In genomic region chr2:62725712-62726055, GRCh38 we compare ENCODE assay signal across 19 cellular contexts. TPM values are rescaled to one million over a fixed set of nuclear protein-coding genes. Genes with fewer than 3 reads are reported as not detected.
A peak's percentile ranks its signal among the peaks of the same experiment; 100 is the strongest.
DNase-seq lines count a peak whose midpoint lies in the region; ATAC-seq, FAIRE-seq and TF ChIP-seq lines count a peak whose summit lies in the region.
"Had no signal": no experiment of that assay in that cellular context is flagged by ENCODE, and none has a peak within 500 bp of the region (broad histone marks: within the 10 kb centered on the region; RNA-seq: fewer than 3 reads in every experiment).

No MANE protein-coding gene starts in this region.

- POLR2A ChIA-PET in activated CD8-positive, alpha-beta T cell treated with anti-CD3 and anti-CD28 coated beads, Interleukin-2, amount 10 ng/mL, durations not matched to agents 7 days and 5 days (lab: Charles Lee), result no interaction called here
- POLR2A ChIA-PET in activated CD8-positive, alpha-beta T cell treated with anti-CD3 and anti-CD28 coated beads for 36 hours (lab: Charles Lee), result no interaction called here
- POLR2A ChIA-PET in H1 (lab: Charles Lee; ENCODE audit: partially characterized antibody), result interaction anchor here (1.5 kb wide), 1 partner anchor 40 kb away, joined by 4 read pairs; no protein-coding TSS in a partner anchor

- no peak overlapping the region for H2AK5ac ChIP-seq in H1 (ENCODE audit: low read depth, low read length)

- peaks cover 9 to 80% of the 10 kb centered on the region in 2 experiments for H3K79me2 ChIP-seq in H1 (ENCODE audit: control insufficient read depth in 1 of 2, insufficient read depth in 2 of 2, low read length in 2 of 2)

- peak; percentile 19 for ATAC-seq in activated CD8-positive, alpha-beta T cell treated with anti-CD3 and anti-CD28 coated beads, Interleukin-2, amount 10 ng/mL, durations not matched to agents 7 days and 5 days
- no peak for ATAC-seq in activated CD8-positive, alpha-beta T cell treated with anti-CD3 and anti-CD28 coated beads for 36 hours
- peak; percentile 22 for ATAC-seq in aorta (ENCODE audit: low FRiP score)
- ATAC-seq in HG02759 (IDR thresholded peaks at IDR 0.05; ENCODE audit: unreplicated experiment), result no peak

- peak overlapping the region; percentile 59 for H4K91ac ChIP-seq in H1 (replicated peaks; ENCODE audit: insufficient read length, low read length)

- H3K4me3 ChIP-seq in H1 (ENCODE audit: extremely low read depth in 1 of 4, insufficient read depth in 2 of 4, low read depth in 3 of 4, low read length in 4 of 4), result no peak overlapping the region
- H3K4me3 ChIP-seq in rectal smooth muscle tissue (ENCODE audit: low read length), result no peak overlapping the region
- H3K4me3 ChIP-seq in aorta (ENCODE audit: low read length in 2 of 2), result no peak overlapping the region
- no peak overlapping the region for H3K4me3 ChIP-seq in brain microvascular endothelial cell (ENCODE audit: low read depth, low read length)
- H3K4me3 ChIP-seq in ovary, result no peak overlapping the region
- H3K4me3 ChIP-seq: GM23248, Peyer's patch had no signal

- DNase-seq in activated CD8-positive, alpha-beta T cell treated with anti-CD3 and anti-CD28 coated beads, Interleukin-2, amount 10 ng/mL, durations not matched to agents 7 days and 5 days, result no peak
- DNase-seq in activated CD8-positive, alpha-beta T cell treated with anti-CD3 and anti-CD28 coated beads for 36 hours, result no peak
- DNase-seq in H1 (ENCODE audit: low read depth in 1 of 2, low spot score in 2 of 2), result no peak
- DNase-seq in aorta, result no peak
- no peak for DNase-seq in brain microvascular endothelial cell
- no peak for DNase-seq in ovary
- DNase-seq: DMS79 treated with DMSO at 0.1 percent for 48 hours, GM23248, HFFc6, NCI-H2227 treated with DMSO at 0.1 percent for 48 hours, SHP77 treated with DMSO at 0.1 percent for 48 hours had no signal

- peaks cover 6% of the 10 kb centered on the region for H3K9me3 Mint-ChIP-seq in activated CD8-positive, alpha-beta T cell treated with anti-CD3 and anti-CD28 coated beads, Interleukin-2, amount 10 ng/mL, durations not matched to agents 7 days and 5 days (ENCODE audit: insufficient read depth)
- peaks cover 10% of the 10 kb centered on the region for H3K9me3 Mint-ChIP-seq in activated CD8-positive, alpha-beta T cell treated with anti-CD3 and anti-CD28 coated beads for 36 hours

- peak overlapping the region; percentile 72; the same call in 1 of the 2 replicates for H4K8ac ChIP-seq in H1 (ENCODE audit: extremely low read depth, insufficient read depth, low read length)

- no peak overlapping the region for H4K5ac ChIP-seq in H1 (ENCODE audit: insufficient read length, low read depth, low read length)

- no peak for TF ChIP-seq RAD21 in H1 (IDR thresholded peaks at IDR 0.05 in 1 of 2, conservative IDR thresholded peaks at IDR 0.05 in 1 of 2; ENCODE audit: low read depth in 2 of 2, low read length in 2 of 2)

- CTCF ChIA-PET in activated CD8-positive, alpha-beta T cell treated with anti-CD3 and anti-CD28 coated beads, Interleukin-2, amount 10 ng/mL, durations not matched to agents 7 days and 5 days (lab: Charles Lee), result no interaction called here
- CTCF ChIA-PET in activated CD8-positive, alpha-beta T cell treated with anti-CD3 and anti-CD28 coated beads for 36 hours (lab: Charles Lee), result no interaction called here
- CTCF ChIA-PET in H1 (lab: Charles Lee; ENCODE audit: partially characterized antibody), result interaction anchor here (0.8 to 1.3 kb wide), 5 partner anchors 22 to 269 kb away, joined by 3 to 9 read pairs (median 4); no protein-coding TSS in a partner anchor

- H3K14ac ChIP-seq in H1 (ENCODE audit: insufficient read length), result no peak overlapping the region

- no peak overlapping the region for H3K9ac ChIP-seq in H1 (replicated peaks in 1 of 4; ENCODE audit: extremely low read depth in 1 of 4, low read depth in 3 of 4, low read length in 3 of 4)
- H3K9ac ChIP-seq in rectal smooth muscle tissue (ENCODE audit: low read length), result no peak overlapping the region
- H3K9ac ChIP-seq: GM23248 had no signal

- peaks cover 0 to 3% of the 10 kb centered on the region in 2 experiments; a peak in 2 of 4 replicates for H3K9me3 ChIP-seq in H1 (ENCODE audit: insufficient read depth in 2 of 2, low read depth in 1 of 2, low read length in 1 of 2)
- H3K9me3 ChIP-seq in aorta (ENCODE audit: control insufficient read depth, low read length), result no peaks in the 10 kb centered on the region
- H3K9me3 ChIP-seq in ovary, result no peaks in the 10 kb centered on the region
- H3K9me3 ChIP-seq: BE2C, Peyer's patch had no signal

- H3K36me3 ChIP-seq in H1 (ENCODE audit: control insufficient read depth in 2 of 4, insufficient read depth in 4 of 4, low read length in 3 of 4), result no peaks in the 10 kb centered on the region
- H3K36me3 ChIP-seq in rectal smooth muscle tissue (ENCODE audit: control insufficient read depth, insufficient read depth, low read length), result no peaks in the 10 kb centered on the region
- H3K36me3 ChIP-seq in aorta (ENCODE audit: control insufficient read depth in 1 of 2, insufficient read depth in 2 of 2, low read length in 1 of 2), result no peaks in the 10 kb centered on the region
- no peaks in the 10 kb centered on the region for H3K36me3 ChIP-seq in brain microvascular endothelial cell (replicated peaks)
- no peaks in the 10 kb centered on the region for H3K36me3 ChIP-seq in ovary
- H3K36me3 ChIP-seq: BE2C, Peyer's patch had no signal

- H3K36me3 Mint-ChIP-seq in activated CD8-positive, alpha-beta T cell treated with anti-CD3 and anti-CD28 coated beads, Interleukin-2, amount 10 ng/mL, durations not matched to agents 7 days and 5 days (ENCODE audit: low read depth), result peaks cover 9% of the 10 kb centered on the region
- peaks cover 6% of the 10 kb centered on the region for H3K36me3 Mint-ChIP-seq in activated CD8-positive, alpha-beta T cell treated with anti-CD3 and anti-CD28 coated beads for 36 hours (ENCODE audit: low read depth)

- H2BK5ac ChIP-seq in H1 (ENCODE audit: low read depth, low read length), result peak overlapping the region; percentile 73

- TF ChIP-seq POLR2A in H1 (IDR thresholded peaks at IDR 0.05; ENCODE audit: control extremely low read depth in 1 of 2, low read depth in 2 of 2, low read length in 2 of 2) (no peak), ovary (IDR thresholded peaks at IDR 0.05) (no peak)

- H3K79me1 ChIP-seq in H1 (ENCODE audit: low read depth, low read length), result no peaks in the 10 kb centered on the region

- intact Hi-C loops in activated CD8-positive, alpha-beta T cell treated with anti-CD3 and anti-CD28 coated beads for 36 hours (cut with micrococcal nuclease), result no loop called here
- intact Hi-C loops in aorta (cut with DNase I) (no loop called here), ovary (cut with DNase I) (loop anchor here in 1 of 4 donors (5.0 kb wide), 1 partner anchor 978 kb away; no protein-coding TSS in a partner anchor)

- H3K4me1 ChIP-seq in H1 (replicated peaks in 1 of 4; ENCODE audit: control insufficient read depth in 3 of 4, insufficient read depth in 4 of 4, low read length in 3 of 4), result peaks cover 0 to 11% (median 4%) of the 10 kb centered on the region in 4 experiments; a peak in 5 of 7 replicates
- H3K4me1 ChIP-seq in rectal smooth muscle tissue (ENCODE audit: control insufficient read depth, insufficient read depth, low read length), result peaks cover 16% of the 10 kb centered on the region
- H3K4me1 ChIP-seq in aorta (ENCODE audit: control insufficient read depth in 1 of 2, insufficient read depth in 2 of 2, low read length in 2 of 2), result no peaks in the 10 kb centered on the region
- peaks cover 9% of the 10 kb centered on the region for H3K4me1 ChIP-seq in ovary (ENCODE audit: insufficient read depth)
- H3K4me1 ChIP-seq: BE2C had no signal

- H3K4me2 ChIP-seq in H1 (ENCODE audit: insufficient read depth in 1 of 2, low read depth in 2 of 2, low read length in 2 of 2), result no peak overlapping the region

- 0 out of 2 replicates have a peak overlapping the region, but pooled peaks have one; percentile 8 for H2BK15ac ChIP-seq in H1 (ENCODE audit: low read length)

- no peaks in the 10 kb centered on the region for H3K4me1 Mint-ChIP-seq in activated CD8-positive, alpha-beta T cell treated with anti-CD3 and anti-CD28 coated beads, Interleukin-2, amount 10 ng/mL, durations not matched to agents 7 days and 5 days (ENCODE audit: low read depth)
- peaks cover 3% of the 10 kb centered on the region for H3K4me1 Mint-ChIP-seq in activated CD8-positive, alpha-beta T cell treated with anti-CD3 and anti-CD28 coated beads for 36 hours (ENCODE audit: low read depth)

- H2BK12ac ChIP-seq in H1 (ENCODE audit: low read depth, low read length), result no peak overlapping the region

- no peak overlapping the region for H3K23ac ChIP-seq in H1 (ENCODE audit: insufficient read length)

- TF ChIP-seq EP300 in H1 (IDR thresholded peaks at IDR 0.05; ENCODE audit: borderline replicate concordance in 1 of 2, low read depth in 2 of 2, low read length in 2 of 2), result no peak
- TF ChIP-seq EP300 in ovary (IDR thresholded peaks at IDR 0.05), result no peak

- peak overlapping the region; percentile 72; the same call in 1 of the 2 replicates for H2BK20ac ChIP-seq in H1 (ENCODE audit: low read length)

- no peaks in the 10 kb centered on the region for H3K27me3 ChIP-seq in H1 (replicated peaks in 1 of 4; ENCODE audit: control insufficient read depth in 3 of 4, extremely low read depth in 1 of 4, insufficient read depth in 3 of 4, low read length in 3 of 4)
- H3K27me3 ChIP-seq in rectal smooth muscle tissue (ENCODE audit: control insufficient read depth, insufficient read depth, low read length), result no peaks in the 10 kb centered on the region
- H3K27me3 ChIP-seq in aorta (ENCODE audit: control insufficient read depth in 1 of 2, insufficient read depth in 2 of 2, low read length in 1 of 2), result no peaks in the 10 kb centered on the region
- no peaks in the 10 kb centered on the region for H3K27me3 ChIP-seq in brain microvascular endothelial cell (replicated peaks)
- no peaks in the 10 kb centered on the region for H3K27me3 ChIP-seq in ovary
- H3K27me3 ChIP-seq: BE2C, Peyer's patch had no signal

- H3K27me3 Mint-ChIP-seq in activated CD8-positive, alpha-beta T cell treated with anti-CD3 and anti-CD28 coated beads, Interleukin-2, amount 10 ng/mL, durations not matched to agents 7 days and 5 days (ENCODE audit: low read depth), result no peaks in the 10 kb centered on the region
- no peaks in the 10 kb centered on the region for H3K27me3 Mint-ChIP-seq in activated CD8-positive, alpha-beta T cell treated with anti-CD3 and anti-CD28 coated beads for 36 hours
- H3K27me3 Mint-ChIP-seq: CD4-positive, alpha-beta T cell had no signal

- peak overlapping the region; percentile 59 for H3K4ac ChIP-seq in H1 (replicated peaks; ENCODE audit: insufficient read length, low read depth, low read length)

- no peak for FAIRE-seq in H1 (lab: Jason Lieb, UNC)
- FAIRE-seq: D721Med, G401.6 had no signal

- H3K18ac ChIP-seq in H1 (ENCODE audit: extremely low read depth, low read length), result no peak overlapping the region

- in situ Hi-C loops in brain microvascular endothelial cell (cut with HindIII; ENCODE audit: low pct_ligation_motif_present, low sequenced_read_pairs), result no loop called here

- no peak overlapping the region for H3K27ac ChIP-seq in H1 (ENCODE audit: low read depth, low read length)
- peak overlapping the region; percentile 30 for H3K27ac ChIP-seq in rectal smooth muscle tissue (ENCODE audit: low read depth, low read length)
- H3K27ac ChIP-seq in aorta (ENCODE audit: low read depth in 1 of 2, low read length in 2 of 2), result no peak overlapping the region
- H3K27ac ChIP-seq in brain microvascular endothelial cell, result no peak overlapping the region
- no peak overlapping the region for H3K27ac ChIP-seq in ovary
- H3K27ac ChIP-seq: 22Rv1, GM23248, Peyer's patch had no signal

- H3K56ac ChIP-seq in H1 (replicated peaks; ENCODE audit: insufficient read length, low read depth, low read length), result no peak overlapping the region

- H3K4me3 Mint-ChIP-seq in activated CD8-positive, alpha-beta T cell treated with anti-CD3 and anti-CD28 coated beads, Interleukin-2, amount 10 ng/mL, durations not matched to agents 7 days and 5 days, result no peak overlapping the region
- no peak overlapping the region for H3K4me3 Mint-ChIP-seq in activated CD8-positive, alpha-beta T cell treated with anti-CD3 and anti-CD28 coated beads for 36 hours
- H3K4me3 Mint-ChIP-seq: CD4-positive, alpha-beta T cell; HFFc6 had no signal

- TF ChIP-seq CTCF in activated CD8-positive, alpha-beta T cell treated with anti-CD3 and anti-CD28 coated beads for 36 hours (IDR thresholded peaks at IDR 0.05), result no peak
- TF ChIP-seq CTCF in H1 (IDR thresholded peaks at IDR 0.05; ENCODE audit: control extremely low read depth in 1 of 3, insufficient read depth in 1 of 3, low read depth in 1 of 3, low read length in 3 of 3), result no peak
- TF ChIP-seq CTCF in brain microvascular endothelial cell (IDR thresholded peaks at IDR 0.05; ENCODE audit: low read depth, low read length, missing control alignments), result no peak
- TF ChIP-seq CTCF in ovary (IDR thresholded peaks at IDR 0.05), result no peak

- H2AFZ ChIP-seq in H1 (ENCODE audit: low read length), result no peak overlapping the region
- H2AFZ ChIP-seq: GM23248 had no signal

- H2BK120ac ChIP-seq in H1 (replicated peaks; ENCODE audit: low read depth, low read length), result peak overlapping the region; percentile 29

- H3K27ac Mint-ChIP-seq in activated CD8-positive, alpha-beta T cell treated with anti-CD3 and anti-CD28 coated beads, Interleukin-2, amount 10 ng/mL, durations not matched to agents 7 days and 5 days, result no peak overlapping the region
- H3K27ac Mint-ChIP-seq in activated CD8-positive, alpha-beta T cell treated with anti-CD3 and anti-CD28 coated beads for 36 hours, result no peak overlapping the region
- H3K27ac Mint-ChIP-seq: CD4-positive, alpha-beta T cell; HFFc6 had no signal

- H4K20me1 ChIP-seq in H1 (replicated peaks in 1 of 2; ENCODE audit: control insufficient read depth in 1 of 2, insufficient read depth in 2 of 2, low read length in 2 of 2), result peaks cover 2 to 9% of the 10 kb centered on the region in 2 experiments

- H3K23me2 ChIP-seq in H1 (ENCODE audit: low read depth, low read length), result peaks cover 1% of the 10 kb centered on the region; the same call in 1 of the 2 replicates

- WGBS in H1 (ENCODE audit: extremely low coverage in 1 of 2, insufficient coverage in 1 of 2, insufficient read length in 1 of 2, insufficient replicate concordance in 2 of 2, low coverage in 1 of 2, low lambda C conversion rate in 2 of 2, missing lambda C conversion rate in 1 of 2), 2 experiments, result 94% methylated on average over 3 of the region's 3 CpGs; no CpG with 5 or more reads in 1 of the 2 experiments
- WGBS in aorta, 2 donors, result 100% methylated on average over 3 of the region's 3 CpGs
- WGBS in ovary, 3 donors, result 96 to 99% (median 98%) methylated on average over 3 of the region's 3 CpGs

RNA-seq across cellular contexts. Expression of gene EHBP1, which starts 20.2 kb away (rescaled TPM):
- 10 to 100 TPM; 23.4 to 26.3 TPM for total RNA-seq in activated CD8-positive, alpha-beta T cell treated with anti-CD3 and anti-CD28 coated beads, Interleukin-2, amount 10 ng/mL, durations not matched to agents 7 days and 5 days
- total RNA-seq in activated CD8-positive, alpha-beta T cell treated with anti-CD3 and anti-CD28 coated beads for 36 hours, result 10 to 100 TPM; 24.1 to 24.3 TPM
- 59.6 and 64.1 TPM in 2 replicates for total RNA-seq in H1 (2021; fragmentation: NEBNext Ultra II Directional; extraction: Animal tissue kit (Norgen Biotek cat#: 25700))
- polyA plus RNA-seq in H1 (2011; rRNA removed), result 8.1 and 12.0 TPM in 2 replicates
- polyA plus RNA-seq in H1 (2011; cell fraction: cytosol; rRNA removed), result 21.4 TPM
- polyA plus RNA-seq in H1 (2011; cell fraction: nucleus; rRNA removed), result 13.8 TPM
- 30.3 to 55.8 TPM (median 42.8 TPM) in 4 replicates for polyA plus RNA-seq in H1 (2012, experiment 1 of 2)
- 1.7 TPM for polyA plus RNA-seq in H1 (2012, experiment 2 of 2)
- 29.8 TPM for polyA plus RNA-seq in H1 (2013, experiment 1 of 2)
- 32.9 TPM for polyA plus RNA-seq in H1 (2013, experiment 2 of 2)
- polyA minus RNA-seq in H1 (2011; rRNA and poly(A)+ RNA removed), result 56.5 and 72.8 TPM in 2 replicates
- polyA minus RNA-seq in H1 (2011; cell fraction: cytosol; rRNA and poly(A)+ RNA removed), result 34.4 TPM
- 123 TPM for polyA minus RNA-seq in H1 (2011; cell fraction: nucleus; rRNA and poly(A)+ RNA removed)
- total RNA-seq in aorta, result 10 to 100 TPM; 42.7 to 70.9 TPM
- 10 to 100 TPM; 12.0 to 13.5 TPM for polyA plus RNA-seq in aorta
- 100 to 1,000 TPM in 6 of 7 donors, 10 to 100 TPM in 1; 56.3 to 185 (median 138) TPM for total RNA-seq in ovary
- 10 to 100 TPM; 63.8 to 68.6 TPM for polyA plus RNA-seq in ovary

Comparison
In these comparisons a context has a peak if more than half of its experiments do, and no peak if none do; other contexts are left out.
1. ATAC-seq: peak in activated CD8-positive, alpha-beta T cell treated with anti-CD3 and anti-CD28 coated beads, Interleukin-2, amount 10 ng/mL, durations not matched to agents 7 days and 5 days (single experiment) and aorta (single experiment); none in activated CD8-positive, alpha-beta T cell treated with anti-CD3 and anti-CD28 coated beads for 36 hours (single experiment) and HG02759 (single experiment).